ENCODE assay signal across 18 cellular contexts in genomic region chr15:93144477-93145270, GRCh38. TPM values are rescaled to one million over a fixed set of nuclear protein-coding genes. Genes with fewer than 3 reads are reported as not detected.
A peak's percentile ranks its signal among the peaks of the same experiment; 100 is the strongest.
DNase-seq lines count a peak whose midpoint lies in the region; ATAC-seq and TF ChIP-seq lines count a peak whose summit lies in the region.
"Had no signal": no experiment of that assay in that cellular context is flagged by ENCODE, and none has a peak within 500 bp of the region (broad histone marks: within the 10 kb centered on the region; RNA-seq: fewer than 3 reads in every experiment).

No MANE protein-coding gene starts in this region.

- no peak for ATAC-seq in GM21576 (IDR thresholded peaks at IDR 0.05; ENCODE audit: unreplicated experiment)
- ATAC-seq in GM21737 (IDR thresholded peaks at IDR 0.05; ENCODE audit: unreplicated experiment) = no peak
- ATAC-seq: HepG2, Right ventricle myocardium inferior had no signal

- peak; percentile 17 for DNase-seq in inferior parietal cortex (ENCODE audit: extremely low spot score)
- DNase-seq in putamen (ENCODE audit: low spot score) = peak; percentile 31
- DNase-seq in SHP77 (lab: John Stamatoyannopoulos, UW) = no peak
- no peak for DNase-seq in NCI-H128 (lab: John Stamatoyannopoulos, UW; ENCODE audit: unreplicated experiment)
- DNase-seq: BE2C; Calu3; CD4-positive, alpha-beta memory T cell; DMS79 treated with DMSO at 0.1 percent for 48 hours; H7; KG1; NCI-H146; NCI-H2227 treated with DMSO at 0.1 percent for 48 hours; NCI-H524 treated with DMSO at 0.1 percent for 48 hours had no signal

- peak overlapping the region; percentile 36 to 95 (median 80) for H3K27ac Mint-ChIP-seq in brain

- H3K36me3 Mint-ChIP-seq in brain = no peaks in the 10 kb centered on the region
- H3K36me3 Mint-ChIP-seq: CD4-positive, alpha-beta memory T cell had no signal

- peaks cover 6% of the 10 kb centered on the region for H3K27me3 Mint-ChIP-seq in brain
- H3K27me3 Mint-ChIP-seq: CD4-positive, alpha-beta memory T cell had no signal

- peak overlapping the region in 1 of 5 experiments; percentile 49 for H3K4me3 Mint-ChIP-seq in brain
- H3K4me3 Mint-ChIP-seq: CD4-positive, alpha-beta memory T cell had no signal

- peaks cover 25% of the 10 kb centered on the region for H3K4me1 Mint-ChIP-seq in brain

- peaks cover 0 to 9% (median 2%) of the 10 kb centered on the region in 5 experiments for H3K9me3 Mint-ChIP-seq in brain

- no peak for TF ChIP-seq CTCF in brain (conservative IDR thresholded peaks at IDR 0.05)

RNA-seq across cellular contexts. Expression of gene RGMA, which starts 55.7 kb away (rescaled TPM):
- polyA plus RNA-seq in brain (ENCODE audit: insufficient read depth, low read depth, low replicate concordance) = 57.8 TPM
- polyA plus RNA-seq: CD4-positive, alpha-beta memory T cell; HepG2 had no signal

Comparison
In these comparisons a context has a peak if more than half of its experiments do, and no peak if none do; other contexts are left out.
1. DNase-seq: peak in inferior parietal cortex (single experiment) and putamen (single experiment); none in SHP77 (0 of 2) and NCI-H128 (single experiment).